11 cellular contexts compared by ENCODE assay signal in genomic region chr9:133122935-133123611, GRCh38. TPM values are rescaled to one million over a fixed set of nuclear protein-coding genes. Genes with fewer than 3 reads are reported as not detected.
DNase-seq lines count a peak whose midpoint lies in the region; ATAC-seq lines count a peak whose summit lies in the region.
"Had no signal": no experiment of that assay in that cellular context is flagged by ENCODE, and none has a peak within 500 bp of the region (broad histone marks: within the 10 kb centered on the region; RNA-seq: fewer than 3 reads in every experiment).

No MANE protein-coding gene starts in this region.

- H3K14ac ChIP-seq in trophoblast cell (ENCODE audit: low read length): no peak overlapping the region

- H4K8ac ChIP-seq in trophoblast cell (ENCODE audit: low read depth, low read length): no peak overlapping the region

- H2AFZ ChIP-seq in trophoblast cell (ENCODE audit: insufficient read depth, low read length, poor library complexity): no peak overlapping the region

- H4K91ac ChIP-seq in trophoblast cell (ENCODE audit: low read depth, low read length): no peak overlapping the region

- no peak overlapping the region for H2BK120ac ChIP-seq in trophoblast cell (ENCODE audit: insufficient read depth, low read length, poor library complexity)

- peak overlapping the region; percentile 82 for H3K27ac ChIP-seq in subcutaneous abdominal adipose tissue (ENCODE audit: low read depth, low read length)
- no peak overlapping the region for H3K27ac ChIP-seq in trophoblast cell (ENCODE audit: low read depth, low read length)
- H3K27ac ChIP-seq: 22Rv1 had no signal

- peak overlapping the region in 1 of 5 donors; percentile 19 for H3K9ac ChIP-seq in subcutaneous abdominal adipose tissue (ENCODE audit: low read length in 5 of 5)
- no peak overlapping the region for H3K9ac ChIP-seq in trophoblast cell (ENCODE audit: low read length)

- H3K27ac Mint-ChIP-seq in activated naive CD8-positive, alpha-beta T cell: peak overlapping the region; percentile 93

- no peaks in the 10 kb centered on the region for H3K9me3 Mint-ChIP-seq in activated naive CD8-positive, alpha-beta T cell (ENCODE audit: low read depth)

- H4K12ac ChIP-seq in trophoblast cell (ENCODE audit: low read depth, low read length): no peak overlapping the region

- peaks cover 8% of the 10 kb centered on the region for H3K79me2 ChIP-seq in trophoblast cell (ENCODE audit: control insufficient read depth, insufficient read depth, low read length, poor library complexity)

- no peaks in the 10 kb centered on the region for H3K36me3 ChIP-seq in subcutaneous abdominal adipose tissue (ENCODE audit: control insufficient read depth in 5 of 5, insufficient read depth in 5 of 5, low read length in 5 of 5)
- H3K36me3 ChIP-seq in trophoblast cell (ENCODE audit: control insufficient read depth in 1 of 2, insufficient read depth in 2 of 2, low read length in 2 of 2): peaks cover 0 to 7% of the 10 kb centered on the region in 2 experiments

- no peak overlapping the region for H3K4me3 ChIP-seq in subcutaneous abdominal adipose tissue (ENCODE audit: low read depth in 1 of 5, low read length in 5 of 5)
- no peak overlapping the region for H3K4me3 ChIP-seq in trophoblast cell (ENCODE audit: low read depth, low read length)

- H3K9me3 ChIP-seq in subcutaneous abdominal adipose tissue (ENCODE audit: control insufficient read depth in 5 of 5, low read length in 5 of 5) (no peaks in the 10 kb centered on the region), trophoblast cell (ENCODE audit: insufficient read depth, low read depth, low read length) (peaks cover 5% of the 10 kb centered on the region)

- no peaks in the 10 kb centered on the region for H3K36me3 Mint-ChIP-seq in activated naive CD8-positive, alpha-beta T cell

- no peak overlapping the region for H2BK5ac ChIP-seq in trophoblast cell (ENCODE audit: low read depth, low read length, poor library complexity)

- H3K27me3 ChIP-seq in subcutaneous abdominal adipose tissue (ENCODE audit: control insufficient read depth in 5 of 5, insufficient read depth in 4 of 5, low read length in 5 of 5): no peaks in the 10 kb centered on the region
- no peaks in the 10 kb centered on the region for H3K27me3 ChIP-seq in trophoblast cell (ENCODE audit: insufficient read depth, low read length)

- no CpG with 5 or more reads among the region's 19 CpGs for WGBS in trophoblast cell (ENCODE audit: extremely low coverage, insufficient coverage, insufficient read length)

- H2AK5ac ChIP-seq in trophoblast cell (ENCODE audit: low read length): no peak overlapping the region

- H2BK12ac ChIP-seq in trophoblast cell (ENCODE audit: low read length): no peak overlapping the region

- DNase-seq in DMS 273 (lab: John Stamatoyannopoulos, UW; ENCODE audit: unreplicated experiment) (peak; percentile 64), DMS 273 treated with DMSO at 0.1 percent for 48 hours (lab: John Stamatoyannopoulos, UW) (no peak), left kidney (ENCODE audit: low read depth, low spot score) (peak; percentile 42), trophoblast cell (no peak)
- DNase-seq: amniotic stem cell, kidney glomerular epithelial cell had no signal

- no peak overlapping the region for H3K4me3 Mint-ChIP-seq in activated naive CD8-positive, alpha-beta T cell

- peaks cover 5% of the 10 kb centered on the region for H3K79me1 ChIP-seq in trophoblast cell (ENCODE audit: low read length)

- no peak overlapping the region for H3K4me2 ChIP-seq in trophoblast cell (ENCODE audit: low read length)

- H3K27me3 Mint-ChIP-seq in activated naive CD8-positive, alpha-beta T cell: no peaks in the 10 kb centered on the region

- peaks cover 67% of the 10 kb centered on the region for H3K4me1 Mint-ChIP-seq in activated naive CD8-positive, alpha-beta T cell (ENCODE audit: low read depth)

- peaks cover 21 to 89% (median 81%) of the 10 kb centered on the region in 5 donors for H3K4me1 ChIP-seq in subcutaneous abdominal adipose tissue (ENCODE audit: control insufficient read depth in 5 of 5, insufficient read depth in 5 of 5, low read length in 5 of 5)
- H3K4me1 ChIP-seq in trophoblast cell (ENCODE audit: control insufficient read depth in 1 of 2, insufficient read depth in 2 of 2, low read length in 2 of 2): peaks cover 31 to 32% of the 10 kb centered on the region in 2 experiments

- H3K18ac ChIP-seq in trophoblast cell (ENCODE audit: low read length): no peak overlapping the region

- ATAC-seq in HG03196 (IDR thresholded peaks at IDR 0.05; ENCODE audit: unreplicated experiment): no peak
- no peak for ATAC-seq in HG02759 (IDR thresholded peaks at IDR 0.05; ENCODE audit: unreplicated experiment)

- H3K4ac ChIP-seq in trophoblast cell (ENCODE audit: low read depth, low read length): no peak overlapping the region

- H3K23ac ChIP-seq in trophoblast cell (ENCODE audit: low read length): no peak overlapping the region

RNA-seq across cellular contexts. Expression of gene RALGDS, which starts 2.0 kb away (rescaled TPM):
- 39.2 and 39.5 TPM in 2 replicates for polyA plus RNA-seq in trophoblast cell (2013)

RNA-seq across cellular contexts. Expression of gene GBGT1, which starts 40.6 kb away (rescaled TPM):
- polyA plus RNA-seq in trophoblast cell (2013): 10.3 and 11.1 TPM in 2 replicates

Comparison
In these comparisons a context has a peak if more than half of its experiments do, and no peak if none do; other contexts are left out.
1. DNase-seq: peak in DMS 273 (single experiment) and left kidney (single experiment); none in DMS 273 treated with DMSO at 0.1 percent for 48 hours (single experiment) and trophoblast cell (0 of 2).